ENCODE assay signal across 9 cellular contexts in genomic region chr2:219430633-219431615, GRCh38. TPM values are rescaled to one million over a fixed set of nuclear protein-coding genes. Genes with fewer than 3 reads are reported as not detected.
DNase-seq lines count a peak whose midpoint lies in the region; ATAC-seq, FAIRE-seq and TF ChIP-seq lines count a peak whose summit lies in the region.
"Had no signal": no experiment of that assay in that cellular context is flagged by ENCODE, and none has a peak within 500 bp of the region (broad histone marks: within the 10 kb centered on the region; RNA-seq: fewer than 3 reads in every experiment).

No MANE protein-coding gene starts in this region.

- no peak overlapping the region for H3K4me3 ChIP-seq in ascending aorta
- H3K4me3 ChIP-seq in left lung, result no peak overlapping the region

- ATAC-seq in left lung (peak; percentile 62), GM21360 (IDR thresholded peaks at IDR 0.05; ENCODE audit: unreplicated experiment) (no peak)

- peaks cover 10 to 18% of the 10 kb centered on the region in 2 donors for H3K4me1 ChIP-seq in ascending aorta
- H3K4me1 ChIP-seq in left lung, result peaks cover 0 to 9% of the 10 kb centered on the region in 2 donors

- intact Hi-C loops in ascending aorta (cut with DNase I), result loop anchor here (1.0 to 2.0 kb wide), 5 partner anchors 28 to 99 kb away; no protein-coding TSS in a partner anchor
- intact Hi-C loops in left lung (cut with DNase I), result no loop called here
- intact Hi-C loops in activated CD4-positive, alpha-beta memory T cell treated with anti-CD3 and anti-CD28 coated beads for 36 hours (cut with micrococcal nuclease), result no loop called here

- no peak overlapping the region for H3K4me3 Mint-ChIP-seq in activated CD4-positive, alpha-beta memory T cell treated with anti-CD3 and anti-CD28 coated beads for 36 hours
- H3K4me3 Mint-ChIP-seq: activated naive CD4-positive, alpha-beta T cell treated with anti-CD3 and anti-CD28 coated beads, Interleukin-2, amount 50 U/mL, for 24 hours had no signal

- H3K27me3 ChIP-seq in ascending aorta (no peaks in the 10 kb centered on the region), left lung (peaks cover 14 to 45% of the 10 kb centered on the region in 2 donors)

- peak overlapping the region; percentile 74 to 75 for H3K27ac ChIP-seq in ascending aorta
- no peak overlapping the region for H3K27ac ChIP-seq in left lung

- TF ChIP-seq CTCF in AG09319 (IDR thresholded peaks at IDR 0.05; ENCODE audit: low read depth, low read length), result peak; percentile 7
- TF ChIP-seq CTCF in ascending aorta (IDR thresholded peaks at IDR 0.05), result peak; percentile 40 to 53 (median 43)
- TF ChIP-seq CTCF in left lung (IDR thresholded peaks at IDR 0.05), result no peak
- TF ChIP-seq CTCF in GM20000 (IDR thresholded peaks at IDR 0.05; ENCODE audit: extremely low read depth, missing control alignments), result no peak

- no peaks in the 10 kb centered on the region for H3K36me3 Mint-ChIP-seq in activated CD4-positive, alpha-beta memory T cell treated with anti-CD3 and anti-CD28 coated beads for 36 hours
- H3K36me3 Mint-ChIP-seq: activated naive CD4-positive, alpha-beta T cell treated with anti-CD3 and anti-CD28 coated beads, Interleukin-2, amount 50 U/mL, for 24 hours had no signal

- CTCF ChIA-PET in activated CD4-positive, alpha-beta memory T cell treated with anti-CD3 and anti-CD28 coated beads for 36 hours (lab: Charles Lee), result interaction anchor here (0.7 to 1.4 kb wide), 3 partner anchors 12 to 99 kb away, joined by 3 to 4 read pairs (median 3); no protein-coding TSS in a partner anchor

- H3K27me3 Mint-ChIP-seq in activated CD4-positive, alpha-beta memory T cell treated with anti-CD3 and anti-CD28 coated beads for 36 hours, result peaks cover 22% of the 10 kb centered on the region

- peak; percentile 28 for FAIRE-seq in HTR-8/SVneo (lab: Jason Lieb, UNC)

- POLR2A ChIA-PET in activated CD4-positive, alpha-beta memory T cell treated with anti-CD3 and anti-CD28 coated beads for 36 hours (lab: Charles Lee), result no interaction called here

- H3K36me3 ChIP-seq in ascending aorta (no peaks in the 10 kb centered on the region), left lung (no peaks in the 10 kb centered on the region)

- no peaks in the 10 kb centered on the region for H3K9me3 Mint-ChIP-seq in activated CD4-positive, alpha-beta memory T cell treated with anti-CD3 and anti-CD28 coated beads for 36 hours
- H3K9me3 Mint-ChIP-seq: activated naive CD4-positive, alpha-beta T cell treated with anti-CD3 and anti-CD28 coated beads, Interleukin-2, amount 50 U/mL, for 24 hours had no signal

- H3K4me1 Mint-ChIP-seq in activated CD4-positive, alpha-beta memory T cell treated with anti-CD3 and anti-CD28 coated beads for 36 hours (ENCODE audit: low read depth), result no peaks in the 10 kb centered on the region
- H3K4me1 Mint-ChIP-seq: activated naive CD4-positive, alpha-beta T cell treated with anti-CD3 and anti-CD28 coated beads, Interleukin-2, amount 50 U/mL, for 24 hours had no signal

- H3K9me3 ChIP-seq in ascending aorta (no peaks in the 10 kb centered on the region), left lung (no peaks in the 10 kb centered on the region)

- DNase-seq in AG09319 (ENCODE audit: extremely low read depth, low read depth) (no peak), HTR-8/SVneo (ENCODE audit: insufficient read length, low spot score) (peak; percentile 60), ascending aorta (ENCODE audit: low spot score in 2 of 2) (no peak), left lung (no peak), GM20000 (ENCODE audit: low spot score) (no peak)
- DNase-seq in activated CD4-positive, alpha-beta memory T cell treated with anti-CD3 and anti-CD28 coated beads for 36 hours, result no peak
- no peak for DNase-seq in stimulated activated CD8-positive, alpha-beta memory T cell treated with anti-CD3 and anti-CD28 coated beads, Interleukin-4, amount 100 ng/mL, for 48 hours

- H3K27ac Mint-ChIP-seq in activated CD4-positive, alpha-beta memory T cell treated with anti-CD3 and anti-CD28 coated beads for 36 hours, result no peak overlapping the region
- H3K27ac Mint-ChIP-seq: activated naive CD4-positive, alpha-beta T cell treated with anti-CD3 and anti-CD28 coated beads, Interleukin-2, amount 50 U/mL, for 24 hours had no signal

RNA-seq across cellular contexts. Expression of gene SPEG, which starts 3.7 kb away (rescaled TPM):
- total RNA-seq in ascending aorta (390 TPM), left lung (10 to 100 TPM in 1 of 2 donors, 1 to 10 TPM in 1; 7.3 to 11.7 TPM)
- total RNA-seq in activated CD4-positive, alpha-beta memory T cell treated with anti-CD3 and anti-CD28 coated beads for 36 hours, result 1 to 10 TPM; 1.1 to 1.7 TPM

RNA-seq across cellular contexts. Expression of gene DES, which starts 12.7 kb away (rescaled TPM):
- 182 TPM for total RNA-seq in ascending aorta
- 100 to 1,000 TPM in 1 of 2 donors, 10 to 100 TPM in 1; 32.0 to 101 TPM for total RNA-seq in left lung
- total RNA-seq in activated CD4-positive, alpha-beta memory T cell treated with anti-CD3 and anti-CD28 coated beads for 36 hours, result not detected

RNA-seq across cellular contexts. Expression of gene DNPEP, which starts 43.2 kb away (rescaled TPM):
- 113 TPM for total RNA-seq in ascending aorta
- total RNA-seq in left lung, result 10 to 100 TPM; 41.6 to 62.9 TPM
- 10 to 100 TPM; 71.6 to 74.2 TPM for total RNA-seq in activated CD4-positive, alpha-beta memory T cell treated with anti-CD3 and anti-CD28 coated beads for 36 hours

Comparison
In these comparisons a context has a peak if more than half of its experiments do, and no peak if none do; other contexts are left out.
1. CTCF ChIP-seq: peak in AG09319 (single experiment) and ascending aorta (3 of 3); none in left lung (0 of 2) and GM20000 (single experiment).
2. H3K27ac ChIP-seq: peak in ascending aorta (2 of 2); none in left lung (0 of 2).
3. RNA of gene SPEG, which starts 3.7 kb away (total RNA-seq): 390 TPM in ascending aorta (single experiment); 7.3 to 11.7 TPM in left lung and 1.1 to 1.7 TPM in activated CD4-positive, alpha-beta memory T cell treated with anti-CD3 and anti-CD28 coated beads for 36 hours; every median in the first group is over 10 times any median in the second.
4. RNA of gene DES, which starts 12.7 kb away (total RNA-seq): 182 TPM in ascending aorta (single experiment) and 32.0 to 101 TPM in left lung; not detected in activated CD4-positive, alpha-beta memory T cell treated with anti-CD3 and anti-CD28 coated beads for 36 hours; every median in the first group is over 10 times any median in the second.